ENCODE assay signal across 8 cellular contexts in genomic region chr7:4724648-4725013, GRCh38. TPM values are rescaled to one million over a fixed set of nuclear protein-coding genes. Genes with fewer than 3 reads are reported as not detected.
A peak's percentile ranks its signal among the peaks of the same experiment; 100 is the strongest.
DNase-seq lines count a peak whose midpoint lies in the region; ATAC-seq, FAIRE-seq and TF ChIP-seq lines count a peak whose summit lies in the region.

No MANE protein-coding gene starts in this region.

- POLR2A ChIA-PET in K562 (lab: Yijun Ruan, JAX) = interaction anchor here (0.5 to 1.2 kb wide), 5 partner anchors 10 to 37 kb away, joined by 3 to 4 read pairs (median 3); no protein-coding TSS in a partner anchor

- CTCF ChIA-PET in K562 (lab: Yijun Ruan, JAX; ENCODE audit: low intra/inter-chr PET ratio) = no interaction called here

- TF ChIP-seq RAD21 in K562 (CRISPR knock-in tag; conservative IDR thresholded peaks at IDR 0.05 in 1 of 2, IDR thresholded peaks at IDR 0.05 in 1 of 2) = no peak

- H2AFZ ChIP-seq in K562 (ENCODE audit: low read depth, low read length) = no peak overlapping the region

- no peak for TF ChIP-seq EP300 in K562 (IDR thresholded peaks at IDR 0.05; ENCODE audit: low read length)
- no peak for TF ChIP-seq EP300 in transverse colon (IDR thresholded peaks at IDR 0.05; ENCODE audit: low read depth)

- no peaks in the 10 kb centered on the region for H3K27me3 Mint-ChIP-seq in activated T-cell treated with anti-CD3 and anti-CD28 coated beads, Interleukin-2, amount 50 U/mL, for 4 hours (ENCODE audit: low read depth)

- no peak for TF ChIP-seq POLR2A in K562 (conservative IDR thresholded peaks at IDR 0.05)
- no peak for TF ChIP-seq POLR2A in transverse colon (IDR thresholded peaks at IDR 0.05)
- no peak for TF ChIP-seq POLR2A in erythroblast (IDR thresholded peaks at IDR 0.05; ENCODE audit: low read length)

- 65% methylated on average over 5 of the region's 6 CpGs for WGBS in K562 (ENCODE audit: insufficient coverage, low coverage, missing lambda C conversion rate)
- 41% methylated on average over 6 of the region's 6 CpGs; no CpG with 5 or more reads in 1 of the 2 donors for WGBS in transverse colon (ENCODE audit: low coverage in 1 of 2), 2 donors

- H3K4me3 ChIP-seq in K562 (no peak overlapping the region), transverse colon (peak overlapping the region; percentile 2 to 49 (median 34))

- no peak overlapping the region for H3K27ac ChIP-seq in K562 (ENCODE audit: extremely low read depth, low read depth, low read length)
- peak overlapping the region; percentile 87 to 90 (median 88) for H3K27ac ChIP-seq in transverse colon

- H3K4me1 ChIP-seq in K562 (replicated peaks in 1 of 2; ENCODE audit: control insufficient read depth in 2 of 2, insufficient read depth in 2 of 2, low read length in 2 of 2) (peaks cover 0 to 39% of the 10 kb centered on the region in 2 experiments; a peak in 2 of 5 replicates), transverse colon (peaks cover 8 to 32% (median 12%) of the 10 kb centered on the region in 4 donors)

- intact Hi-C loops in K562 (cut with micrococcal nuclease) (no loop called here), transverse colon (cut with DNase I; ENCODE audit: low total_unique reads) (loop anchor here (2.0 kb wide), 1 partner anchor 40 kb away; no protein-coding TSS in a partner anchor)

- peak; percentile 10 to 12 for ATAC-seq in activated T-cell treated with anti-CD3 and anti-CD28 coated beads, Interleukin-2, amount 50 U/mL, for 4 hours
- ATAC-seq in HG03521 (IDR thresholded peaks at IDR 0.05; ENCODE audit: unreplicated experiment) (peak; percentile 26), K562 (no peak; the same call in 2 of the 3 replicates)

- H3K9me3 ChIP-seq in K562 (replicated peaks; ENCODE audit: control insufficient read depth, insufficient read depth, low read depth, low read length) = no peaks in the 10 kb centered on the region
- no peaks in the 10 kb centered on the region for H3K9me3 ChIP-seq in transverse colon

- H3K36me3 ChIP-seq in K562 (ENCODE audit: control insufficient read depth, insufficient read depth, low read length) (peaks cover 25% of the 10 kb centered on the region; the same call in 2 of the 3 replicates), transverse colon (no peaks in the 10 kb centered on the region)

- peaks cover 76% of the 10 kb centered on the region for H3K79me2 ChIP-seq in K562 (ENCODE audit: control insufficient read depth, insufficient read depth, low read length)

- peaks cover 52% of the 10 kb centered on the region for H3K4me1 Mint-ChIP-seq in activated T-cell treated with anti-CD3 and anti-CD28 coated beads, Interleukin-2, amount 50 U/mL, for 4 hours (ENCODE audit: low read depth)

- no TSS peak for BruUV-seq in K562 (replicated peaks; lab: Mats Ljungman, UMichigan)

- peaks cover 24% of the 10 kb centered on the region; the same call in 1 of the 2 replicates for H4K20me1 ChIP-seq in K562 (replicated peaks; ENCODE audit: control insufficient read depth, insufficient read depth, low read length)

- peak overlapping the region; percentile 83 for H3K4me3 Mint-ChIP-seq in activated T-cell treated with anti-CD3 and anti-CD28 coated beads, Interleukin-2, amount 50 U/mL, for 4 hours

- FAIRE-seq in K562 (lab: Jason Lieb, UNC) = no peak

- H3K9me3 Mint-ChIP-seq in activated T-cell treated with anti-CD3 and anti-CD28 coated beads, Interleukin-2, amount 50 U/mL, for 4 hours = no peaks in the 10 kb centered on the region

- in situ Hi-C loops in K562 (cut with MboI) = no loop called here
- in situ Hi-C loops in transverse colon (cut with MboI; ENCODE audit: low pct_ligation_motif_present in 1 of 4, low pct_unique_long_range_greater_than_20kb in 1 of 4, low sequenced_read_pairs in 3 of 4) = no loop called here

- H3K9ac ChIP-seq in K562 (ENCODE audit: insufficient read depth in 1 of 2, low read depth in 2 of 2, low read length in 2 of 2) = peak overlapping the region in 1 of 2 experiments; percentile 4; a peak in 1 of 4 replicates

- H3K27me3 ChIP-seq in K562 (ENCODE audit: control insufficient read depth in 2 of 2, insufficient read depth in 2 of 2, low read length in 2 of 2) (no peaks in the 10 kb centered on the region), transverse colon (no peaks in the 10 kb centered on the region)

- H3K4me2 ChIP-seq in K562 (ENCODE audit: insufficient read depth, low read length) = no peak overlapping the region

- no peak for TF ChIP-seq CTCF in K562 (IDR thresholded peaks at IDR 0.05 in 2 of 3, conservative IDR thresholded peaks at IDR 0.05 in 1 of 3; ENCODE audit: insufficient read depth in 2 of 3, low read depth in 1 of 3, low read length in 3 of 3)
- TF ChIP-seq CTCF in transverse colon (IDR thresholded peaks at IDR 0.05) = no peak

- H3K36me3 Mint-ChIP-seq in activated T-cell treated with anti-CD3 and anti-CD28 coated beads, Interleukin-2, amount 50 U/mL, for 4 hours (ENCODE audit: insufficient read depth) = peaks cover 13% of the 10 kb centered on the region

- H3K9me1 ChIP-seq in K562 (ENCODE audit: control insufficient read depth, insufficient read depth, low read length) = no peaks in the 10 kb centered on the region

- DNase-seq in activated T-cell treated with anti-CD3 and anti-CD28 coated beads, Interleukin-2, amount 50 U/mL, for 4 hours = no peak
- DNase-seq in activated T-cell treated with anti-CD3 and anti-CD28 coated beads for 4 hours = no peak
- no peak for DNase-seq in K562 (ENCODE audit: extremely low read depth in 1 of 4, low spot score in 3 of 4)
- peak; percentile 69 for DNase-seq in left kidney (ENCODE audit: low read depth, low spot score)
- DNase-seq in transverse colon = no peak
- no peak for DNase-seq in erythroblast (lab: John Stamatoyannopoulos, UW)
- DNase-seq in activated CD4-positive, alpha-beta T cell treated with anti-CD3 and anti-CD28 coated beads, Interleukin-2, amount 50 U/mL, for 1 hour = no peak

TF ChIP-seq in K562, 482 proteins besides CTCF, POLR2A, EP300 and RAD21:
- TF ChIP-seq EWSR1 (IDR thresholded peaks at IDR 0.05; ENCODE audit: borderline replicate concordance, low read depth, partially characterized antibody) (no peak), ZKSCAN3 (CRISPR knock-in tag; IDR thresholded peaks at IDR 0.05) (no peak), ARHGAP35 (IDR thresholded peaks at IDR 0.05; ENCODE audit: partially characterized antibody) (no peak), EGR1 (conservative IDR thresholded peaks at IDR 0.05) (0 out of 2 replicates have a peak, but pooled peaks have one; percentile 15)

RNA-seq across cellular contexts. Expression of gene FOXK1, which starts 42.5 kb away (rescaled TPM):
- total RNA-seq in activated T-cell treated with anti-CD3 and anti-CD28 coated beads, Interleukin-2, amount 50 U/mL, for 4 hours = 10 to 100 TPM; 46.6 to 47.9 (median 46.8) TPM
- 35.6 and 74.5 TPM in 2 replicates for total RNA-seq in K562 (2011; cell fraction: chromatin; rRNA removed; ENCODE audit: low replicate concordance)
- total RNA-seq in K562 (2011; cell fraction: nucleolus; rRNA removed) = 43.2 and 43.6 TPM in 2 replicates
- 40.0 and 43.0 TPM in 2 replicates for total RNA-seq in K562 (2011; cell fraction: nucleoplasm; rRNA removed)
- 17.0 and 19.5 TPM in 2 replicates for total RNA-seq in K562 (2014; rRNA removed)
- total RNA-seq in K562 (2014; rRNA removed; fragmentation: Illumina TruSeq; extraction: Trizol) = 8.1 and 9.1 TPM in 2 replicates
- 8.5 and 9.1 TPM in 2 replicates for total RNA-seq in K562 (2015; rRNA removed; fragmentation: Illumina TruSeq; extraction: Trizol)
- 42.2 and 45.5 TPM in 2 replicates for total RNA-seq in K562 (2021)
- polyA plus RNA-seq in K562 (2011; rRNA removed) = 2.9 and 4.2 TPM in 2 replicates
- polyA plus RNA-seq in K562 (2011; cell fraction: cytosol; rRNA removed) = 3.6 and 6.2 TPM in 2 replicates
- polyA plus RNA-seq in K562 (2011; cell fraction: nucleus; rRNA removed) = 7.9 and 12.0 TPM in 2 replicates
- 6.4 and 7.3 TPM in 2 replicates for polyA plus RNA-seq in K562 (2012)
- polyA plus RNA-seq in K562 (2014; fragmentation: Illumina TruSeq; extraction: Trizol) = 5.0 and 6.8 TPM in 2 replicates
- polyA plus RNA-seq in K562 (2014; fragmentation: Nextera tagmentation; extraction: Ambion mirVana) = under 1 TPM; 0.32 to 0.34 TPM
- 11.8 TPM in 2 replicates for polyA plus RNA-seq in K562 (2014; rRNA removed)
- 6.7 and 8.7 TPM in 2 replicates for polyA minus RNA-seq in K562 (2011; rRNA and poly(A)+ RNA removed)
- 21.3 and 27.0 TPM in 2 replicates for polyA minus RNA-seq in K562 (2011; cell fraction: cytosol; rRNA and poly(A)+ RNA removed)
- 9.7 and 11.6 TPM in 2 replicates for polyA minus RNA-seq in K562 (2011; cell fraction: nucleus; rRNA and poly(A)+ RNA removed)
- 10 to 100 TPM; 28.0 to 59.9 (median 34.2) TPM for total RNA-seq in transverse colon

RNA-seq across cellular contexts. Expression of gene AP5Z1, which starts 50.8 kb away (rescaled TPM):
- total RNA-seq in activated T-cell treated with anti-CD3 and anti-CD28 coated beads, Interleukin-2, amount 50 U/mL, for 4 hours = 10 to 100 TPM; 81.1 to 92.3 (median 84.4) TPM
- 41.6 and 134 TPM in 2 replicates for total RNA-seq in K562 (2011; cell fraction: chromatin; rRNA removed; ENCODE audit: low replicate concordance)
- total RNA-seq in K562 (2011; cell fraction: nucleolus; rRNA removed) = 104 and 127 TPM in 2 replicates
- total RNA-seq in K562 (2011; cell fraction: nucleoplasm; rRNA removed) = 53.1 and 59.0 TPM in 2 replicates
- total RNA-seq in K562 (2014; rRNA removed) (19.8 and 23.1 TPM in 2 replicates), K562 (2014; rRNA removed; fragmentation: Illumina TruSeq; extraction: Trizol) (2.7 and 3.3 TPM in 2 replicates), K562 (2015; rRNA removed; fragmentation: Illumina TruSeq; extraction: Trizol) (11.1 and 12.6 TPM in 2 replicates), K562 (2021) (25.6 and 31.1 TPM in 2 replicates), transverse colon (100 to 1,000 TPM in 1 of 4 donors, 10 to 100 TPM in 3; 36.6 to 111 (median 44.5) TPM)
- polyA plus RNA-seq in K562 (2011; rRNA removed) (6.4 and 13.9 TPM in 2 replicates), K562 (2014; fragmentation: Illumina TruSeq; extraction: Trizol) (4.1 and 9.6 TPM in 2 replicates), K562 (2014; fragmentation: Nextera tagmentation; extraction: Ambion mirVana) (under 1 TPM; 0.06 to 0.98 TPM), K562 (2014; rRNA removed) (22.1 and 26.3 TPM in 2 replicates)
- 8.3 and 24.8 TPM in 2 replicates for polyA plus RNA-seq in K562 (2011; cell fraction: cytosol; rRNA removed)
- polyA plus RNA-seq in K562 (2011; cell fraction: nucleus; rRNA removed) = 60.3 and 105 TPM in 2 replicates
- 21.4 and 42.0 TPM in 2 replicates for polyA plus RNA-seq in K562 (2012)
- polyA minus RNA-seq in K562 (2011; rRNA and poly(A)+ RNA removed) = 2.1 and 3.0 TPM in 2 replicates
- 8.8 and 9.3 TPM in 2 replicates for polyA minus RNA-seq in K562 (2011; cell fraction: cytosol; rRNA and poly(A)+ RNA removed)
- polyA minus RNA-seq in K562 (2011; cell fraction: nucleus; rRNA and poly(A)+ RNA removed) = 28.7 and 31.2 TPM in 2 replicates
